In the genomic region with DNA sequence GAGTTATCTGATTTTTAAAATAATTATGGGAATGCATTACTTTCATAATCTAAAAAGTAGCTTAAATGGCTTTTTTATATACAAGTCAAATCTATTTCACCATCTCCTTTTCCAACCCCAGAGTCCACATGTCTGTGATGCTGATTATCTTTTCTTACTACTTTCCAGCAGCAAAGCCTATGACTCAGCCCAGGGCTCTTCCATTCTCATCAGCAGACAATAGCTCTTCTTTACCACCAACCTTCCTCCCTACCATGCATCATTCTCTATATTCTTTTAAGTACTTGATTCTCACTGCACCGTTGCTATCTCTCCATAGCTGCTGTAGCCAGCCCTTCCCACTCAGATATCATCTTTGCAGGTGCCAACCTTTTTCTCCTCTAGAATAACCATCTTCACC, we compare ENCODE assay signal across 21 cellular contexts.
DNase-seq lines count a peak whose midpoint lies in the region; ATAC-seq, FAIRE-seq and TF ChIP-seq lines count a peak whose summit lies in the region.
"Had no signal": no experiment of that assay in that cellular context is flagged by ENCODE, and none has a peak within 500 bp of the region (broad histone marks: within the 10 kb centered on the region; RNA-seq: fewer than 3 reads in every experiment).

No MANE protein-coding gene starts in this region.

- TF ChIP-seq CTCF in IMR-90 (conservative IDR thresholded peaks at IDR 0.05; ENCODE audit: low read depth, low read length) (no peak), H1 (IDR thresholded peaks at IDR 0.05; ENCODE audit: control extremely low read depth in 1 of 3, insufficient read depth in 1 of 3, low read depth in 1 of 3, low read length in 3 of 3) (no peak)

- H3K23me2 ChIP-seq in H1 (ENCODE audit: low read depth, low read length): no peaks in the 10 kb centered on the region

- H2BK12ac ChIP-seq in H1 (ENCODE audit: low read depth, low read length): peak overlapping the region; percentile 97; the same call in 1 of the 2 replicates

- TF ChIP-seq EP300 in H1 (IDR thresholded peaks at IDR 0.05; ENCODE audit: borderline replicate concordance in 1 of 2, low read depth in 2 of 2, low read length in 2 of 2): no peak

- no peaks in the 10 kb centered on the region for H3K4me1 Mint-ChIP-seq in stimulated activated naive CD8-positive, alpha-beta T cell treated with anti-CD3 and anti-CD28 coated beads, Interleukin-15, amount 100 ng/mL, for 72 hours

- H4K5ac ChIP-seq in IMR-90 (ENCODE audit: low read depth, low read length): no peak overlapping the region
- H4K5ac ChIP-seq in H1 (ENCODE audit: insufficient read length, low read depth, low read length): no peak overlapping the region
- no peak overlapping the region for H4K5ac ChIP-seq in mesendoderm (ENCODE audit: low read length)

- H3K18ac ChIP-seq in IMR-90 (ENCODE audit: low read depth, low read length) (no peak overlapping the region; the same call in 1 of the 2 replicates), H1 (ENCODE audit: extremely low read depth, low read length) (no peak overlapping the region), mesendoderm (ENCODE audit: low read length) (peak overlapping the region; percentile 32)

- CTCF ChIA-PET in IMR-90 (lab: Yijun Ruan, JAX): no interaction called here
- CTCF ChIA-PET in H1 (lab: Charles Lee; ENCODE audit: partially characterized antibody): interaction anchor here (0.8 to 4.3 kb wide), 3 partner anchors 34 to 205 kb away, joined by 3 to 17 read pairs (median 3); no protein-coding TSS in a partner anchor

- dilution Hi-C loops in IMR-90 (cut with HindIII; ENCODE audit: low sequenced_read_pairs, unreplicated experiment): no loop called here

- H2BK15ac ChIP-seq in IMR-90 (ENCODE audit: low read depth, low read length): no peak overlapping the region
- H2BK15ac ChIP-seq in H1 (ENCODE audit: low read length): no peak overlapping the region
- no peak overlapping the region for H2BK15ac ChIP-seq in mesendoderm (replicated peaks; ENCODE audit: low read depth)

- H2BK20ac ChIP-seq in IMR-90 (ENCODE audit: low read depth, low read length): no peak overlapping the region
- H2BK20ac ChIP-seq in H1 (ENCODE audit: low read length): peak overlapping the region; percentile 98

- TF ChIP-seq RAD21 in IMR-90 (IDR thresholded peaks at IDR 0.05; ENCODE audit: low read length) (no peak), H1 (IDR thresholded peaks at IDR 0.05 in 1 of 2, conservative IDR thresholded peaks at IDR 0.05 in 1 of 2; ENCODE audit: low read depth in 2 of 2, low read length in 2 of 2) (no peak)

- FAIRE-seq in H1 (lab: Jason Lieb, UNC): no peak

- TF ChIP-seq POLR2A in IMR-90 (IDR thresholded peaks at IDR 0.05; ENCODE audit: low read depth, low read length) (no peak), H1 (IDR thresholded peaks at IDR 0.05; ENCODE audit: control extremely low read depth in 1 of 2, low read depth in 2 of 2, low read length in 2 of 2) (no peak)

- no peak overlapping the region for H3K14ac ChIP-seq in IMR-90 (replicated peaks; ENCODE audit: low read depth, low read length)
- no peak overlapping the region for H3K14ac ChIP-seq in H1 (ENCODE audit: insufficient read length)

- no peaks in the 10 kb centered on the region for H4K20me1 ChIP-seq in IMR-90 (ENCODE audit: insufficient read depth, low read length)
- H4K20me1 ChIP-seq in H1 (replicated peaks in 1 of 2; ENCODE audit: control insufficient read depth in 1 of 2, insufficient read depth in 2 of 2, low read length in 2 of 2): no peaks in the 10 kb centered on the region

- no peaks in the 10 kb centered on the region; the same call in 1 of the 2 replicates for H3K4me1 ChIP-seq in IMR-90 (ENCODE audit: control insufficient read depth, insufficient read depth, low read length)
- H3K4me1 ChIP-seq in H1 (replicated peaks in 1 of 4; ENCODE audit: control insufficient read depth in 3 of 4, insufficient read depth in 4 of 4, low read length in 3 of 4): peaks cover 2 to 18% (median 5%) of the 10 kb centered on the region in 4 experiments; a peak in 3 of 7 replicates
- peaks cover 9% of the 10 kb centered on the region for H3K4me1 ChIP-seq in mesendoderm (ENCODE audit: control insufficient read depth, low read depth, low read length)
- H3K4me1 ChIP-seq: esophagus squamous epithelium, uterus had no signal

- H3K27me3 ChIP-seq in IMR-90 (ENCODE audit: control insufficient read depth, insufficient read depth, low read length): peaks cover 7% of the 10 kb centered on the region
- H3K27me3 ChIP-seq in H1 (replicated peaks in 1 of 4; ENCODE audit: control insufficient read depth in 3 of 4, extremely low read depth in 1 of 4, insufficient read depth in 3 of 4, low read length in 3 of 4): no peaks in the 10 kb centered on the region
- H3K27me3 ChIP-seq in mesendoderm (ENCODE audit: insufficient read depth, low read length, poor library complexity): no peaks in the 10 kb centered on the region
- H3K27me3 ChIP-seq: uterus had no signal

- H3K79me1 ChIP-seq in IMR-90 (ENCODE audit: low read depth in 1 of 2, low read length in 2 of 2) (no peaks in the 10 kb centered on the region), H1 (ENCODE audit: low read depth, low read length) (no peaks in the 10 kb centered on the region), mesendoderm (ENCODE audit: low read length) (no peaks in the 10 kb centered on the region)

- in situ Hi-C loops in IMR-90 (cut with MboI; ENCODE audit: low sequenced_read_pairs): no loop called here

- peaks cover 30% of the 10 kb centered on the region for H3K27me3 Mint-ChIP-seq in stimulated activated naive CD8-positive, alpha-beta T cell treated with anti-CD3 and anti-CD28 coated beads, Interleukin-15, amount 100 ng/mL, for 72 hours

- H4K91ac ChIP-seq in IMR-90 (ENCODE audit: insufficient read depth, low read depth, low read length): no peak overlapping the region
- H4K91ac ChIP-seq in H1 (replicated peaks; ENCODE audit: insufficient read length, low read length): peak overlapping the region; percentile 38

- H3K36me3 ChIP-seq in IMR-90 (ENCODE audit: control insufficient read depth, insufficient read depth, low read length) (no peaks in the 10 kb centered on the region), H1 (ENCODE audit: control insufficient read depth in 2 of 4, insufficient read depth in 4 of 4, low read length in 3 of 4) (no peaks in the 10 kb centered on the region), mesendoderm (ENCODE audit: control insufficient read depth, insufficient read depth, low read length) (no peaks in the 10 kb centered on the region)
- H3K36me3 ChIP-seq: esophagus squamous epithelium, uterus had no signal

- POLR2A ChIA-PET in IMR-90 (lab: Charles Lee; ENCODE audit: unreplicated experiment) (no interaction called here), H1 (lab: Charles Lee; ENCODE audit: partially characterized antibody) (no interaction called here)

- H3K79me2 ChIP-seq in H1 (ENCODE audit: control insufficient read depth in 1 of 2, insufficient read depth in 2 of 2, low read length in 2 of 2): no peaks in the 10 kb centered on the region
- no peaks in the 10 kb centered on the region for H3K79me2 ChIP-seq in mesendoderm (ENCODE audit: control insufficient read depth, insufficient read depth, low read length)

- H3K23ac ChIP-seq in IMR-90 (ENCODE audit: low read depth, low read length): no peak overlapping the region
- H3K23ac ChIP-seq in H1 (ENCODE audit: insufficient read length): no peak overlapping the region
- H3K23ac ChIP-seq in mesendoderm (ENCODE audit: low read length): no peak overlapping the region

- H3K27ac ChIP-seq in IMR-90 (ENCODE audit: insufficient read depth, low read length) (no peak overlapping the region), H1 (ENCODE audit: low read depth, low read length) (no peak overlapping the region), mesendoderm (ENCODE audit: low read depth, low read length) (no peak overlapping the region)
- H3K27ac ChIP-seq: esophagus squamous epithelium, uterus had no signal

- H3K4ac ChIP-seq in IMR-90 (ENCODE audit: low read depth, low read length): no peak overlapping the region
- H3K4ac ChIP-seq in H1 (replicated peaks; ENCODE audit: insufficient read length, low read depth, low read length): no peak overlapping the region
- H3K4ac ChIP-seq in mesendoderm (ENCODE audit: low read depth, low read length): no peak overlapping the region

- DNase-seq in COLO829 (ENCODE audit: low spot score) (peak; percentile 21), IMR-90 (peak; percentile 50), H1 (ENCODE audit: low read depth in 1 of 2, low spot score in 2 of 2) (no peak), mesendoderm (peak; percentile 54), DMS53 treated with DMSO at 0.1 percent for 48 hours (lab: John Stamatoyannopoulos, UW; ENCODE audit: unreplicated experiment) (no peak), RPMI8226 (no peak)
- DNase-seq in stimulated activated naive CD8-positive, alpha-beta T cell treated with anti-CD3 and anti-CD28 coated beads, Interleukin-15, amount 100 ng/mL, for 72 hours: no peak
- DNase-seq: activated CD4-positive, alpha-beta T cell treated with anti-CD3 and anti-CD28 coated beads for 4 hours; activated naive CD4-positive, alpha-beta T cell treated with anti-CD3 and anti-CD28 coated beads, Interleukin-2, amount 10 ng/mL, durations not matched to agents 7 days and 5 days; esophagus squamous epithelium; GDM1; hippocampal formation; left cardiac atrium; NCI-H2081; NCI-H524; stimulated activated CD4-positive, alpha-beta T cell treated with anti-CD3 and anti-CD28 coated beads, Interleukin-2, amount 100 ng/mL, for 24 hours; T1000; uterus had no signal

- intact Hi-C loops in IMR-90 (cut with micrococcal nuclease): no loop called here

- H3K9me3 ChIP-seq in IMR-90 (ENCODE audit: control insufficient read depth, insufficient read depth, low read length) (no peaks in the 10 kb centered on the region), H1 (ENCODE audit: insufficient read depth in 2 of 2, low read depth in 1 of 2, low read length in 1 of 2) (no peaks in the 10 kb centered on the region)
- H3K9me3 ChIP-seq: esophagus squamous epithelium, uterus had no signal

- H3K9ac ChIP-seq in IMR-90 (ENCODE audit: low read depth, low read length) (no peak overlapping the region), H1 (replicated peaks in 1 of 4; ENCODE audit: extremely low read depth in 1 of 4, low read depth in 3 of 4, low read length in 3 of 4) (no peak overlapping the region), mesendoderm (ENCODE audit: low read length) (no peak overlapping the region)

- H4K8ac ChIP-seq in IMR-90 (ENCODE audit: low read depth in 2 of 2, low read length in 2 of 2) (no peak overlapping the region), H1 (ENCODE audit: extremely low read depth, insufficient read depth, low read length) (no peak overlapping the region), mesendoderm (ENCODE audit: low read depth, low read length) (no peak overlapping the region)

- no peaks in the 10 kb centered on the region for H3K9me1 ChIP-seq in IMR-90 (ENCODE audit: insufficient read depth, low read length)

- H3K4me3 Mint-ChIP-seq in stimulated activated naive CD8-positive, alpha-beta T cell treated with anti-CD3 and anti-CD28 coated beads, Interleukin-15, amount 100 ng/mL, for 72 hours: no peak overlapping the region
- H3K4me3 Mint-ChIP-seq: activated naive CD4-positive, alpha-beta T cell treated with anti-CD3 and anti-CD28 coated beads, Interleukin-2, amount 10 ng/mL, durations not matched to agents 7 days and 5 days; brain had no signal

- H3K9me3 Mint-ChIP-seq in stimulated activated naive CD8-positive, alpha-beta T cell treated with anti-CD3 and anti-CD28 coated beads, Interleukin-15, amount 100 ng/mL, for 72 hours: no peaks in the 10 kb centered on the region
- H3K9me3 Mint-ChIP-seq: activated naive CD4-positive, alpha-beta T cell treated with anti-CD3 and anti-CD28 coated beads, Interleukin-2, amount 10 ng/mL, durations not matched to agents 7 days and 5 days; brain had no signal

- H2AK9ac ChIP-seq in IMR-90 (replicated peaks; ENCODE audit: low read depth, low read length, poor library complexity): no peak overlapping the region

- peak; percentile 54 for ATAC-seq in IMR-90 (ENCODE audit: low read depth)
- no peak for ATAC-seq in HG03097 (IDR thresholded peaks at IDR 0.05; ENCODE audit: low FRiP score, unreplicated experiment)
- ATAC-seq in stimulated activated naive CD8-positive, alpha-beta T cell treated with anti-CD3 and anti-CD28 coated beads, Interleukin-15, amount 100 ng/mL, for 72 hours: no peak
- ATAC-seq: left cardiac atrium, sciatic nerve had no signal

- H3K4me3 ChIP-seq in IMR-90 (ENCODE audit: insufficient read depth, low read depth, low read length) (no peak overlapping the region), H1 (ENCODE audit: extremely low read depth in 1 of 4, insufficient read depth in 2 of 4, low read depth in 3 of 4, low read length in 4 of 4) (no peak overlapping the region), mesendoderm (ENCODE audit: low read length) (no peak overlapping the region)
- H3K4me3 ChIP-seq: esophagus squamous epithelium, uterus had no signal

- WGBS in IMR-90 (ENCODE audit: extremely low coverage in 2 of 2, insufficient read length in 1 of 2), 2 experiments: 50% methylated on average over 1 of the region's 1 CpG; no CpG with 5 or more reads in 1 of the 2 experiments
- WGBS in H1 (ENCODE audit: extremely low coverage in 1 of 2, insufficient coverage in 1 of 2, insufficient read length in 1 of 2, insufficient replicate concordance in 2 of 2, low coverage in 1 of 2, low lambda C conversion rate in 2 of 2, missing lambda C conversion rate in 1 of 2), 2 experiments: 83% methylated on average over 1 of the region's 1 CpG; no CpG with 5 or more reads in 1 of the 2 experiments
- WGBS in mesendoderm (ENCODE audit: extremely low coverage, insufficient coverage, low lambda C conversion rate): no CpG with 5 or more reads among the region's 1 CpG

- H3K27ac Mint-ChIP-seq in stimulated activated naive CD8-positive, alpha-beta T cell treated with anti-CD3 and anti-CD28 coated beads, Interleukin-15, amount 100 ng/mL, for 72 hours: no peak overlapping the region
- H3K27ac Mint-ChIP-seq: activated naive CD4-positive, alpha-beta T cell treated with anti-CD3 and anti-CD28 coated beads, Interleukin-2, amount 10 ng/mL, durations not matched to agents 7 days and 5 days had no signal

- H2AFZ ChIP-seq in IMR-90 (replicated peaks; ENCODE audit: low read length, poor library complexity): no peak overlapping the region
- H2AFZ ChIP-seq in H1 (ENCODE audit: low read length): 0 out of 2 replicates have a peak overlapping the region, but pooled peaks have one; percentile 31

- H2AK5ac ChIP-seq in IMR-90 (ENCODE audit: low read depth, low read length) (no peak overlapping the region), H1 (ENCODE audit: low read depth, low read length) (peak overlapping the region; percentile 69; the same call in 1 of the 2 replicates), mesendoderm (ENCODE audit: low read length) (no peak overlapping the region)

- no peak overlapping the region for H2BK120ac ChIP-seq in IMR-90 (ENCODE audit: low read depth, low read length)
- H2BK120ac ChIP-seq in H1 (replicated peaks; ENCODE audit: low read depth, low read length): peak overlapping the region; percentile 56
- peak overlapping the region; percentile 46 for H2BK120ac ChIP-seq in mesendoderm (ENCODE audit: low read depth, low read length)

- BruUV-seq in IMR-90 (replicated peaks; lab: Mats Ljungman, UMichigan): no TSS peak

- no peak overlapping the region for H3K56ac ChIP-seq in IMR-90 (ENCODE audit: extremely low read depth, insufficient read depth, low read length)
- H3K56ac ChIP-seq in H1 (replicated peaks; ENCODE audit: insufficient read length, low read depth, low read length): no peak overlapping the region
- peak overlapping the region; percentile 53 for H3K56ac ChIP-seq in mesendoderm (ENCODE audit: low read length)

- H2BK5ac ChIP-seq in IMR-90 (ENCODE audit: low read depth, low read length, poor library complexity, severe bottlenecking) (peak overlapping the region; percentile 62), H1 (ENCODE audit: low read depth, low read length) (0 out of 2 replicates have a peak overlapping the region, but pooled peaks have one; percentile 40), mesendoderm (ENCODE audit: low read length) (no peak overlapping the region)

- no peak overlapping the region for H3K4me2 ChIP-seq in IMR-90 (ENCODE audit: low read depth, low read length)
- H3K4me2 ChIP-seq in H1 (ENCODE audit: insufficient read depth in 1 of 2, low read depth in 2 of 2, low read length in 2 of 2): no peak overlapping the region
- H3K4me2 ChIP-seq in mesendoderm (ENCODE audit: low read length): no peak overlapping the region

Comparison
In these comparisons a context has a peak if more than half of its experiments do, and no peak if none do; other contexts are left out.
1. DNase-seq: peak in COLO829 (single experiment), IMR-90 (single experiment) and mesendoderm (single experiment); none in H1 (0 of 2), DMS53 treated with DMSO at 0.1 percent for 48 hours (single experiment), RPMI8226 (single experiment) and stimulated activated naive CD8-positive, alpha-beta T cell treated with anti-CD3 and anti-CD28 coated beads, Interleukin-15, amount 100 ng/mL, for 72 hours (0 of 2).